Comparison of ENCODE assay signal across 20 cellular contexts in the genomic region with DNA sequence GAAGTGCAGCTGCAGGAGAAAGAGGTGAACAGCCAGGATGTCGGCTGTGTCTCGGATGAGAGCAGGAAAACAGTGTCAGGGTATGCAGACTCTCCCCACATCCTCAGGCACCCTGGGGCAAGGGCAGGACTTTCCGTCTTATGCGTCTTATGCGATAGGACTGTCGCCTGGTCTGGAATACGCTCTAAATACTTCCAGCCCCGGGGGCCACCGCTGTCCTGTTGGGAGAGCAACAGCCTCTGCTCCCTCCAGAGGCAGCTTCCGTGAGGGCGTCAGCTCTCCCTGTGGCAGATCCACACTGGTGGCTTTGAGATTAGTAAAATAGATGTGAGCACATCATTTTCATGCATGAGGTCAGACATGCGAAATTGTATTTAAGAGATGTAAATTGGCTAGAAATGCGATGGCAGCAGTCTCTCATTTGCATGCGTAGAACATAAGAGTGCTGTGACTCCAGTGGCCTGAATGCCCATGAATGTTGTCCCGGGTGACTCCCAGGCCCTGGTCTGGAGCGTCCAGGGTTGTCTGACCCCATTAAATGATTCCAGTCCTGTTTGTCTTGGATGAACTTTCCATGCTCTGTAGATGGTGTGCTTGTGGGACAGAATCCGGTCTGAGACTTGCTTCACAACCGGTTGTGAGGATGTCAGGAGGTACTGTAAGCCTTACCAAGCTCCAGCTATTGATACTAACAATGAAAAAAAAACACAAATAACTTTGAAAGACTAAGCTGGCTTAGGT.
"Had no signal": no experiment of that assay in that cellular context is flagged by ENCODE, and none has a peak within 500 bp of the region (broad histone marks: within the 10 kb centered on the region; RNA-seq: fewer than 3 reads in every experiment).

No MANE protein-coding gene starts in this region.

- H3K4me3 Mint-ChIP-seq: activated CD4-positive, alpha-beta memory T cell treated with anti-CD3 and anti-CD28 coated beads, Interleukin-2, amount 10 ng/mL, durations not matched to agents 7 days and 5 days; activated CD4-positive, alpha-beta T cell treated with anti-CD3 and anti-CD28 coated beads, Interleukin-2, amount 10 ng/mL, durations not matched to agents 24 days and 14 days; activated T-helper 1 cell treated with anti-CD3 and anti-CD28 coated beads, Interleukin-12 subunit alpha, Interleukin-12 subunit beta, Interleukin-2, Interleukin-4 antibody, amounts not matched to agents 30 ng/mL and 10 ng/mL and 1 ng/mL, durations not matched to agents 14 hours and 24 hours and 36 hours; natural killer cell had no signal

- H3K27me3 Mint-ChIP-seq: activated CD4-positive, alpha-beta memory T cell treated with anti-CD3 and anti-CD28 coated beads, Interleukin-2, amount 10 ng/mL, durations not matched to agents 7 days and 5 days had no signal

- H3K27me3 ChIP-seq: body of pancreas, dorsolateral prefrontal cortex, neutrophil, ovary had no signal

- H3K4me1 Mint-ChIP-seq: natural killer cell had no signal

- H3K27ac ChIP-seq: body of pancreas, dorsolateral prefrontal cortex, epithelial cell of prostate, heart left ventricle, neutrophil, ovary, prostate gland had no signal

- H3K9me3 Mint-ChIP-seq: activated CD4-positive, alpha-beta T cell treated with anti-CD3 and anti-CD28 coated beads, Interleukin-2, amount 10 ng/mL, durations not matched to agents 24 days and 14 days; activated T-helper 1 cell treated with anti-CD3 and anti-CD28 coated beads, Interleukin-12 subunit alpha, Interleukin-12 subunit beta, Interleukin-2, Interleukin-4 antibody, amounts not matched to agents 30 ng/mL and 10 ng/mL and 1 ng/mL, durations not matched to agents 14 hours and 24 hours and 36 hours; natural killer cell had no signal

- H3K36me3 ChIP-seq: heart left ventricle, neutrophil, ovary, prostate gland had no signal

- H3K27ac Mint-ChIP-seq: activated CD4-positive, alpha-beta memory T cell treated with anti-CD3 and anti-CD28 coated beads, Interleukin-2, amount 10 ng/mL, durations not matched to agents 7 days and 5 days; activated CD4-positive, alpha-beta T cell treated with anti-CD3 and anti-CD28 coated beads, Interleukin-2, amount 10 ng/mL, durations not matched to agents 24 days and 14 days; activated T-helper 1 cell treated with anti-CD3 and anti-CD28 coated beads, Interleukin-12 subunit alpha, Interleukin-12 subunit beta, Interleukin-2, Interleukin-4 antibody, amounts not matched to agents 30 ng/mL and 10 ng/mL and 1 ng/mL, durations not matched to agents 14 hours and 24 hours and 36 hours; natural killer cell had no signal

- H3K4me1 ChIP-seq: body of pancreas, heart left ventricle, prostate gland had no signal

- ATAC-seq: body of pancreas; heart left ventricle; natural killer cell; stimulated activated naive CD8-positive, alpha-beta T cell treated with anti-CD3 and anti-CD28 coated beads, Interleukin-15, Interleukin-2, amounts not matched to agents 100 U/mL and 50 U/mL, for 24 hours had no signal

- H3K9me3 ChIP-seq: body of pancreas, heart left ventricle, neutrophil, ovary, prostate gland had no signal

- H3K4me3 ChIP-seq: body of pancreas, dorsolateral prefrontal cortex, heart left ventricle, ovary, prostate gland had no signal

- H3K36me3 Mint-ChIP-seq: natural killer cell had no signal

- DNase-seq: activated CD4-positive, alpha-beta memory T cell treated with anti-CD3 and anti-CD28 coated beads, Interleukin-2, amount 10 ng/mL, durations not matched to agents 7 days and 5 days; activated CD4-positive, alpha-beta T cell treated with anti-CD3 and anti-CD28 coated beads, Interleukin-2, amount 10 ng/mL, durations not matched to agents 24 days and 14 days; activated gamma-delta T cell; activated naive CD4-positive, alpha-beta T cell treated with anti-CD3 and anti-CD28 coated beads, Interleukin-2, amount 50 U/mL, for 16 hours; anterior cingulate cortex; body of pancreas; caudate nucleus; dorsolateral prefrontal cortex; heart left ventricle; kidney; midbrain; natural killer cell; ovary; stimulated activated CD4-positive, alpha-beta T cell treated with anti-CD3 and anti-CD28 coated beads, Interleukin-4, amount 100 ng/mL, for 24 hours; stimulated activated naive CD8-positive, alpha-beta T cell treated with anti-CD3 and anti-CD28 coated beads, Interleukin-15, Interleukin-2, amounts not matched to agents 100 U/mL and 50 U/mL, for 24 hours; T-helper 9 cell had no signal
